1 cellular context compared by ENCODE assay signal in the genomic region with DNA sequence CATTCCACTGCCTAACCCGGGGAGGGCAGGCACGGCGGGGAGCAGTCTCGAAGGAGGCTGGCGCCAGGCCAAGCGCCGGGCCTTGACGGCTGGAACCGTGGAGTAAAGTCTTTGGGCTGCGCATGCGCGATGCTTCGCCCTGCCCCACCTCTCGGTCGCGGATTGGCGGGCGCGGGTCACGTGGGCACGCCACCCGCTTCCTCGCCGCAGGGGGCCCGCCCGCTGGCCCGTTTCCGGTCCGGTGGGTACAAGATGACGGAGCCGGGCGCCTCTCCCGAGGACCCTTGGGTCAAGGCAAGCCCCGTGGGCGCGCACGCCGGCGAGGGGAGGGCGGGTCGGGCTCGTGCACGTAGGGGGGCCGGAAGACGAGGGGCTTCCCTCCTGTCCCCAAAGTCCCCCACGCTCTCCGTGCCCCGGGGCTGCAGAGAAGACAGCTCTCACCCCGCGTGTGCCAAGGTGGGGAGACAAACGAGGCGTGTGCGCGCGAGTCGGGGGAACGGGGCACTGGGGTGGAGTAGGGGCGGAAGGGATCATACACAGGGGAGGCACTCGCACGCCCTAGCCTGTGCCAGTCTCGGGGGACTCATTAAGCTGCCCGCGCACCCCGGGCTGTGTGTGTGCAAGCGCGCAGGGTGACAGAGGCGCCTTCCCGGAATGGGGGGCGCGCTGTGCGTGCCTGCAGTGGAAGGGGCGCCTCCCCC.
TF ChIP-seq lines count a peak whose summit lies in the region.

A gene with protein sequence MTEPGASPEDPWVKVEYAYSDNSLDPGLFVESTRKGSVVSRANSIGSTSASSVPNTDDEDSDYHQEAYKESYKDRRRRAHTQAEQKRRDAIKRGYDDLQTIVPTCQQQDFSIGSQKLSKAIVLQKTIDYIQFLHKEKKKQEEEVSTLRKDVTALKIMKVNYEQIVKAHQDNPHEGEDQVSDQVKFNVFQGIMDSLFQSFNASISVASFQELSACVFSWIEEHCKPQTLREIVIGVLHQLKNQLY (plus strand): TSS at position 228 of the 701 bp plus-strand sequence. CDS start 25 bp downstream, at position 253.

TF ChIP-seq in K562, 482 proteins besides CTCF, POLR2A, EP300 and RAD21 (continued from another document and continues in another):
- TF ChIP-seq ARNT (IDR thresholded peaks at IDR 0.05) (no peak), ZNF589 (CRISPR knock-in tag; IDR thresholded peaks at IDR 0.05; ENCODE audit: low read depth) (no peak), CREBBP (IDR thresholded peaks at IDR 0.05; ENCODE audit: low read depth, low read length) (no peak), RFX5 (IDR thresholded peaks at IDR 0.05; ENCODE audit: low read depth, low read length) (no peak), NCOA6 (IDR thresholded peaks at IDR 0.05) (no peak), ZNF561 (CRISPR knock-in tag; conservative IDR thresholded peaks at IDR 0.05) (no peak), TEAD2 (tag; IDR thresholded peaks at IDR 0.05) (no peak), ZNF75A (CRISPR knock-in tag; IDR thresholded peaks at IDR 0.05) (no peak), ZKSCAN1 (IDR thresholded peaks at IDR 0.05; ENCODE audit: low read depth, low read length) (no peak), NR4A1 (CRISPR knock-in tag; IDR thresholded peaks at IDR 0.05) (no peak), NR4A1 (tag; IDR thresholded peaks at IDR 0.05) (no peak), TCF7 (IDR thresholded peaks at IDR 0.05; ENCODE audit: borderline replicate concordance) (no peak), ZNF79 (CRISPR knock-in tag; IDR thresholded peaks at IDR 0.05; ENCODE audit: low read depth) (no peak), ZNF239 (CRISPR knock-in tag; IDR thresholded peaks at IDR 0.05) (no peak), MCM5 (IDR thresholded peaks at IDR 0.05; ENCODE audit: low read depth) (no peak), IFI16 (CRISPR knock-in tag; IDR thresholded peaks at IDR 0.05) (no peak), DMBX1 (CRISPR knock-in tag; IDR thresholded peaks at IDR 0.05; ENCODE audit: borderline replicate concordance) (no peak), HCFC1 (IDR thresholded peaks at IDR 0.05; ENCODE audit: low read depth, low read length) (peak; percentile 43), MEIS2 (IDR thresholded peaks at IDR 0.05; ENCODE audit: partially characterized antibody) (peak; percentile 90), RNF2 (IDR thresholded peaks at IDR 0.05) (0 out of 2 replicates have a peak, but pooled peaks have one; percentile 49), MCM3 (IDR thresholded peaks at IDR 0.05) (no peak), ZNF41 (CRISPR knock-in tag; conservative IDR thresholded peaks at IDR 0.05) (no peak), GABPB2 (CRISPR knock-in tag; conservative IDR thresholded peaks at IDR 0.05) (no peak), TEAD4 (IDR thresholded peaks at IDR 0.05; ENCODE audit: low read length) (no peak; the same call in 1 of the 2 replicates), TEAD4 (CRISPR knock-in tag; IDR thresholded peaks at IDR 0.05; ENCODE audit: borderline replicate concordance) (no peak), ZFP1 (CRISPR knock-in tag; IDR thresholded peaks at IDR 0.05) (no peak), MIER1 (IDR thresholded peaks at IDR 0.05; ENCODE audit: low read depth) (no peak), KLF13 (tag; IDR thresholded peaks at IDR 0.05; ENCODE audit: borderline replicate concordance, low read depth) (no peak), ZNF695 (CRISPR knock-in tag; IDR thresholded peaks at IDR 0.05) (no peak), MXI1 (IDR thresholded peaks at IDR 0.05; ENCODE audit: low read depth, low read length) (peak; percentile 89), ZBTB7A (IDR thresholded peaks at IDR 0.05; ENCODE audit: borderline replicate concordance, control insufficient read depth, low read depth, low read length) (peak; percentile 52; the same call in 1 of the 2 replicates), U2AF2 (optimal IDR thresholded peaks at IDR 0.05; ENCODE audit: low read depth, low read length) (no peak), MTA1 (IDR thresholded peaks at IDR 0.05; ENCODE audit: borderline replicate concordance) (no peak), FOXP1 (CRISPR knock-in tag; IDR thresholded peaks at IDR 0.05) (no peak), CBX3 (IDR thresholded peaks at IDR 0.05; ENCODE audit: borderline replicate concordance in 1 of 2, low read length in 2 of 2) (no peak), ZFPM2 (CRISPR knock-in tag; IDR thresholded peaks at IDR 0.05) (no peak), PTRF (tag; IDR thresholded peaks at IDR 0.05) (no peak), RFX1 (IDR thresholded peaks at IDR 0.05) (no peak), ZNF274 (IDR thresholded peaks at IDR 0.05; ENCODE audit: borderline replicate concordance, low read depth, low read length) (no peak), EGR1 (conservative IDR thresholded peaks at IDR 0.05) (peak; percentile 47; the same call in 1 of the 2 replicates), BRF1 (IDR thresholded peaks at IDR 0.05; ENCODE audit: borderline replicate concordance, extremely low read depth, insufficient read length) (no peak), DDX20 (tag; IDR thresholded peaks at IDR 0.05; ENCODE audit: low read depth) (no peak), LEF1 (IDR thresholded peaks at IDR 0.05) (no peak), TAF1 (IDR thresholded peaks at IDR 0.05; ENCODE audit: control insufficient read depth, extremely low read depth, insufficient read depth, low read length, severe bottlenecking) (peak; percentile 70), ZKSCAN8 (CRISPR knock-in tag; IDR thresholded peaks at IDR 0.05) (no peak), ZNF121 (CRISPR knock-in tag; conservative IDR thresholded peaks at IDR 0.05) (no peak)
- TF ChIP-seq, protein P1, sequence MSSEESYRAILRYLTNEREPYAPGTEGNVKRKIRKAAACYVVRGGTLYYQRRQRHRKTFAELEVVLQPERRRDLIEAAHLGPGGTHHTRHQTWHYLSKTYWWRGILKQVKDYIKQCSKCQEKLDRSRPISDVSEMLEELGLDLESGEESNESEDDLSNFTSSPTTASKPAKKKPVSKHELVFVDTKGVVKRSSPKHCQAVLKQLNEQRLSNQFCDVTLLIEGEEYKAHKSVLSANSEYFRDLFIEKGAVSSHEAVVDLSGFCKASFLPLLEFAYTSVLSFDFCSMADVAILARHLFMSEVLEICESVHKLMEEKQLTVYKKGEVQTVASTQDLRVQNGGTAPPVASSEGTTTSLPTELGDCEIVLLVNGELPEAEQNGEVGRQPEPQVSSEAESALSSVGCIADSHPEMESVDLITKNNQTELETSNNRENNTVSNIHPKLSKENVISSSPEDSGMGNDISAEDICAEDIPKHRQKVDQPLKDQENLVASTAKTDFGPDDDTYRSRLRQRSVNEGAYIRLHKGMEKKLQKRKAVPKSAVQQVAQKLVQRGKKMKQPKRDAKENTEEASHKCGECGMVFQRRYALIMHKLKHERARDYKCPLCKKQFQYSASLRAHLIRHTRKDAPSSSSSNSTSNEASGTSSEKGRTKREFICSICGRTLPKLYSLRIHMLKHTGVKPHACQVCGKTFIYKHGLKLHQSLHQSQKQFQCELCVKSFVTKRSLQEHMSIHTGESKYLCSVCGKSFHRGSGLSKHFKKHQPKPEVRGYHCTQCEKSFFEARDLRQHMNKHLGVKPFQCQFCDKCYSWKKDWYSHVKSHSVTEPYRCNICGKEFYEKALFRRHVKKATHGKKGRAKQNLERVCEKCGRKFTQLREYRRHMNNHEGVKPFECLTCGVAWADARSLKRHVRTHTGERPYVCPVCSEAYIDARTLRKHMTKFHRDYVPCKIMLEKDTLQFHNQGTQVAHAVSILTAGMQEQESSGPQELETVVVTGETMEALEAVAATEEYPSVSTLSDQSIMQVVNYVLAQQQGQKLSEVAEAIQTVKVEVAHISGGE (CRISPR knock-in tag; IDR thresholded peaks at IDR 0.05): peak in 1 of 3 experiments; percentile 80; a peak in 2 of 6 replicates
- TF ChIP-seq, protein P2, sequence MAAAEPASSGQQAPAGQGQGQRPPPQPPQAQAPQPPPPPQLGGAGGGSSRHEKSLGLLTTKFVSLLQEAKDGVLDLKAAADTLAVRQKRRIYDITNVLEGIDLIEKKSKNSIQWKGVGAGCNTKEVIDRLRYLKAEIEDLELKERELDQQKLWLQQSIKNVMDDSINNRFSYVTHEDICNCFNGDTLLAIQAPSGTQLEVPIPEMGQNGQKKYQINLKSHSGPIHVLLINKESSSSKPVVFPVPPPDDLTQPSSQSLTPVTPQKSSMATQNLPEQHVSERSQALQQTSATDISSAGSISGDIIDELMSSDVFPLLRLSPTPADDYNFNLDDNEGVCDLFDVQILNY (CRISPR knock-in tag; IDR thresholded peaks at IDR 0.05): no peak
- TF ChIP-seq, protein P3, sequence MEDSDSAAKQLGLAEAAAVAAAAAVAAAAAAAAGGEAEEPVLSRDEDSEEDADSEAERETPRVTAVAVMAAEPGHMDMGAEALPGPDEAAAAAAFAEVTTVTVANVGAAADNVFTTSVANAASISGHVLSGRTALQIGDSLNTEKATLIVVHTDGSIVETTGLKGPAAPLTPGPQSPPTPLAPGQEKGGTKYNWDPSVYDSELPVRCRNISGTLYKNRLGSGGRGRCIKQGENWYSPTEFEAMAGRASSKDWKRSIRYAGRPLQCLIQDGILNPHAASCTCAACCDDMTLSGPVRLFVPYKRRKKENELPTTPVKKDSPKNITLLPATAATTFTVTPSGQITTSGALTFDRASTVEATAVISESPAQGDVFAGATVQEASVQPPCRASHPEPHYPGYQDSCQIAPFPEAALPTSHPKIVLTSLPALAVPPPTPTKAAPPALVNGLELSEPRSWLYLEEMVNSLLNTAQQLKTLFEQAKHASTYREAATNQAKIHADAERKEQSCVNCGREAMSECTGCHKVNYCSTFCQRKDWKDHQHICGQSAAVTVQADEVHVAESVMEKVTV (CRISPR knock-in tag; IDR thresholded peaks at IDR 0.05): no peak
- TF ChIP-seq, protein P4, sequence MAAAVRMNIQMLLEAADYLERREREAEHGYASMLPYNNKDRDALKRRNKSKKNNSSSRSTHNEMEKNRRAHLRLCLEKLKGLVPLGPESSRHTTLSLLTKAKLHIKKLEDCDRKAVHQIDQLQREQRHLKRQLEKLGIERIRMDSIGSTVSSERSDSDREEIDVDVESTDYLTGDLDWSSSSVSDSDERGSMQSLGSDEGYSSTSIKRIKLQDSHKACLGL (CRISPR knock-in tag; IDR thresholded peaks at IDR 0.05; ENCODE audit: borderline replicate concordance, poor library complexity, severe bottlenecking): no peak
- TF ChIP-seq, protein P5, sequence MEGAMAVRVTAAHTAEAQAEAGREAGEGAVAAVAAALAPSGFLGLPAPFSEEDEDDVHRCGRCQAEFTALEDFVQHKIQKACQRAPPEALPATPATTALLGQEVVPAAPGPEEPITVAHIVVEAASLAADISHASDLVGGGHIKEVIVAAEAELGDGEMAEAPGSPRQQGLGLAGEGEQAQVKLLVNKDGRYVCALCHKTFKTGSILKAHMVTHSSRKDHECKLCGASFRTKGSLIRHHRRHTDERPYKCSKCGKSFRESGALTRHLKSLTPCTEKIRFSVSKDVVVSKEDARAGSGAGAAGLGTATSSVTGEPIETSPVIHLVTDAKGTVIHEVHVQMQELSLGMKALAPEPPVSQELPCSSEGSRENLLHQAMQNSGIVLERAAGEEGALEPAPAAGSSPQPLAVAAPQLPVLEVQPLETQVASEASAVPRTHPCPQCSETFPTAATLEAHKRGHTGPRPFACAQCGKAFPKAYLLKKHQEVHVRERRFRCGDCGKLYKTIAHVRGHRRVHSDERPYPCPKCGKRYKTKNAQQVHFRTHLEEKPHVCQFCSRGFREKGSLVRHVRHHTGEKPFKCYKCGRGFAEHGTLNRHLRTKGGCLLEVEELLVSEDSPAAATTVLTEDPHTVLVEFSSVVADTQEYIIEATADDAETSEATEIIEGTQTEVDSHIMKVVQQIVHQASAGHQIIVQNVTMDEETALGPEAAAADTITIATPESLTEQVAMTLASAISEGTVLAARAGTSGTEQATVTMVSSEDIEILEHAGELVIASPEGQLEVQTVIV (CRISPR knock-in tag; IDR thresholded peaks at IDR 0.05; ENCODE audit: borderline replicate concordance): no peak
- TF ChIP-seq, protein P6, sequence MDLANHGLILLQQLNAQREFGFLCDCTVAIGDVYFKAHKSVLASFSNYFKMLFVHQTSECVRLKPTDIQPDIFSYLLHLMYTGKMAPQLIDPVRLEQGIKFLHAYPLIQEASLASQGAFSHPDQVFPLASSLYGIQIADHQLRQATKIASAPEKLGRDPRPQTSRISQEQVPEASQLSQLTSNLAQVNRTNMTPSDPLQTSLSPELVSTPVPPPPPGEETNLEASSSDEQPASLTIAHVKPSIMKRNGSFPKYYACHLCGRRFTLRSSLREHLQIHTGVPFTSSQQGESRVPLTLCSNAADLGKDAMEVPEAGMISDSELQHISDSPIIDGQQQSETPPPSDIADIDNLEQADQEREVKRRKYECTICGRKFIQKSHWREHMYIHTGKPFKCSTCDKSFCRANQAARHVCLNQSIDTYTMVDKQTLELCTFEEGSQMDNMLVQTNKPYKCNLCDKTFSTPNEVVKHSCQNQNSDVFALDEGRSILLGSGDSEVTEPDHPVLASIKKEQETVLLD (IDR thresholded peaks at IDR 0.05): peak; percentile 94
- TF ChIP-seq, protein P7, sequence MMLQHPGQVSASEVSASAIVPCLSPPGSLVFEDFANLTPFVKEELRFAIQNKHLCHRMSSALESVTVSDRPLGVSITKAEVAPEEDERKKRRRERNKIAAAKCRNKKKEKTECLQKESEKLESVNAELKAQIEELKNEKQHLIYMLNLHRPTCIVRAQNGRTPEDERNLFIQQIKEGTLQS (IDR thresholded peaks at IDR 0.05): no peak
- TF ChIP-seq, protein P7 (CRISPR knock-in tag; conservative IDR thresholded peaks at IDR 0.05): no peak
- TF ChIP-seq, protein P8, sequence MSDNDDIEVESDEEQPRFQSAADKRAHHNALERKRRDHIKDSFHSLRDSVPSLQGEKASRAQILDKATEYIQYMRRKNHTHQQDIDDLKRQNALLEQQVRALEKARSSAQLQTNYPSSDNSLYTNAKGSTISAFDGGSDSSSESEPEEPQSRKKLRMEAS (CRISPR knock-in tag; IDR thresholded peaks at IDR 0.05): peak; percentile 87
- TF ChIP-seq, protein P9, sequence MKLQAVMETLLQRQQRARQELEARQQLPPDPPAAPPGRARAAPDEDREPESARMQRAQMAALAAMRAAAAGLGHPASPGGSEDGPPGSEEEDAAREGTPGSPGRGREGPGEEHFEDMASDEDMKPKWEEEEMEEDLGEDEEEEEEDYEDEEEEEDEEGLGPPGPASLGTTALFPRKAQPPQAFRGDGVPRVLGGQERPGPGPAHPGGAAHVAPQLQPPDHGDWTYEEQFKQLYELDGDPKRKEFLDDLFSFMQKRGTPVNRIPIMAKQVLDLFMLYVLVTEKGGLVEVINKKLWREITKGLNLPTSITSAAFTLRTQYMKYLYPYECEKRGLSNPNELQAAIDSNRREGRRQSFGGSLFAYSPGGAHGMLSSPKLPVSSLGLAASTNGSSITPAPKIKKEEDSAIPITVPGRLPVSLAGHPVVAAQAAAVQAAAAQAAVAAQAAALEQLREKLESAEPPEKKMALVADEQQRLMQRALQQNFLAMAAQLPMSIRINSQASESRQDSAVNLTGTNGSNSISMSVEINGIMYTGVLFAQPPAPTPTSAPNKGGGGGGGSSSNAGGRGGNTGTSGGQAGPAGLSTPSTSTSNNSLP (IDR thresholded peaks at IDR 0.05; ENCODE audit: borderline replicate concordance, low read depth, low read length): no peak
- TF ChIP-seq, protein P10, sequence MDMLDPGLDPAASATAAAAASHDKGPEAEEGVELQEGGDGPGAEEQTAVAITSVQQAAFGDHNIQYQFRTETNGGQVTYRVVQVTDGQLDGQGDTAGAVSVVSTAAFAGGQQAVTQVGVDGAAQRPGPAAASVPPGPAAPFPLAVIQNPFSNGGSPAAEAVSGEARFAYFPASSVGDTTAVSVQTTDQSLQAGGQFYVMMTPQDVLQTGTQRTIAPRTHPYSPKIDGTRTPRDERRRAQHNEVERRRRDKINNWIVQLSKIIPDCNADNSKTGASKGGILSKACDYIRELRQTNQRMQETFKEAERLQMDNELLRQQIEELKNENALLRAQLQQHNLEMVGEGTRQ (CRISPR knock-in tag; IDR thresholded peaks at IDR 0.05): peak; percentile 100
